In genomic region chr17:3710951-3711383, GRCh38 we compare ENCODE assay signal across 1 cellular context.
TF ChIP-seq lines count a peak whose summit lies in the region.

No MANE protein-coding gene starts in this region.

TF ChIP-seq in GM12878, 131 proteins besides CTCF, POLR2A, EP300 and RAD21 (continues in another document):
- TF ChIP-seq ZNF622 (IDR thresholded peaks at IDR 0.05), result no peak
- no peak for TF ChIP-seq YBX1 (IDR thresholded peaks at IDR 0.05)
- TF ChIP-seq MAX (IDR thresholded peaks at IDR 0.05; ENCODE audit: low read depth, low read length), result 0 out of 2 replicates have a peak, but pooled peaks have one; percentile 30
- TF ChIP-seq MTA2 (IDR thresholded peaks at IDR 0.05; ENCODE audit: low read depth), result peak; percentile 99
- peak; percentile 53 for TF ChIP-seq CREB1 (IDR thresholded peaks at IDR 0.05; ENCODE audit: low read depth)
- no peak for TF ChIP-seq TAF1 (IDR thresholded peaks at IDR 0.05; ENCODE audit: borderline replicate concordance, low read depth, low read length)
- TF ChIP-seq DPF2 (IDR thresholded peaks at IDR 0.05), result peak; percentile 97
- no peak for TF ChIP-seq ZBTB33 (IDR thresholded peaks at IDR 0.05)
- TF ChIP-seq PRDM15 (CRISPR knock-in tag; IDR thresholded peaks at IDR 0.05), result no peak
- TF ChIP-seq CHD2 (IDR thresholded peaks at IDR 0.05; ENCODE audit: borderline replicate concordance, low read depth, low read length), result peak; percentile 65; the same call in 1 of the 2 replicates
- no peak for TF ChIP-seq RFX5 (IDR thresholded peaks at IDR 0.05; ENCODE audit: low read depth, low read length)
- TF ChIP-seq NRF1 (conservative IDR thresholded peaks at IDR 0.05; ENCODE audit: low read depth, low read length), result no peak
- TF ChIP-seq IRF4 (IDR thresholded peaks at IDR 0.05; ENCODE audit: low read depth, low read length), result peak; percentile 87
- 0 out of 2 replicates have a peak, but pooled peaks have one; percentile 50 for TF ChIP-seq ZNF24 (IDR thresholded peaks at IDR 0.05)
- TF ChIP-seq CHD4 (IDR thresholded peaks at IDR 0.05), result no peak
- TF ChIP-seq SMAD5 (IDR thresholded peaks at IDR 0.05; ENCODE audit: low read depth), result no peak
- TF ChIP-seq GATAD2B (conservative IDR thresholded peaks at IDR 0.05; ENCODE audit: low read depth), result peak; percentile 75
- peak in 1 of 2 experiments; percentile 16; a peak in 1 of 3 replicates for TF ChIP-seq EGR1 (IDR thresholded peaks at IDR 0.05; ENCODE audit: borderline replicate concordance in 1 of 2, low read depth in 2 of 2, low read length in 2 of 2)
- TF ChIP-seq CHD1 (IDR thresholded peaks at IDR 0.05; ENCODE audit: low read depth, low read length), result no peak
- no peak for TF ChIP-seq TARDBP (IDR thresholded peaks at IDR 0.05; ENCODE audit: borderline replicate concordance)
- TF ChIP-seq SMAD1 (IDR thresholded peaks at IDR 0.05; ENCODE audit: low read depth, partially characterized antibody), result peak; percentile 69
- peak; percentile 98 for TF ChIP-seq SKIL (IDR thresholded peaks at IDR 0.05; ENCODE audit: low read depth, poor library complexity, severe bottlenecking)
- no peak for TF ChIP-seq MYC (IDR thresholded peaks at IDR 0.05; ENCODE audit: insufficient read depth, insufficient read length, insufficient replicate concordance, low read length, severe bottlenecking)
- no peak for TF ChIP-seq PBX3 (IDR thresholded peaks at IDR 0.05; ENCODE audit: insufficient replicate concordance, low read depth, low read length)
- peak; percentile 94 for TF ChIP-seq MTA3 (IDR thresholded peaks at IDR 0.05; ENCODE audit: borderline replicate concordance, low read length)
- no peak for TF ChIP-seq ZBTB11 (CRISPR knock-in tag; IDR thresholded peaks at IDR 0.05)
- no peak for TF ChIP-seq POLR2AphosphoS2 (IDR thresholded peaks at IDR 0.05; ENCODE audit: low read depth, low read length)
- no peak for TF ChIP-seq BRCA1 (IDR thresholded peaks at IDR 0.05; ENCODE audit: low read depth, low read length)
- no peak for TF ChIP-seq ASH2L (IDR thresholded peaks at IDR 0.05; ENCODE audit: borderline replicate concordance, low read depth)
- no peak; the same call in 1 of the 2 replicates for TF ChIP-seq ZBTB40 (IDR thresholded peaks at IDR 0.05; ENCODE audit: borderline replicate concordance)
- TF ChIP-seq ZNF687 (IDR thresholded peaks at IDR 0.05), result peak; percentile 96
- TF ChIP-seq USF1 (IDR thresholded peaks at IDR 0.05; ENCODE audit: borderline replicate concordance, extremely low read length, insufficient read depth, low read depth, low read length), result no peak
- peak; percentile 80; the same call in 1 of the 2 replicates for TF ChIP-seq PAX5 (IDR thresholded peaks at IDR 0.05; ENCODE audit: borderline replicate concordance, low read depth, low read length)
- no peak for TF ChIP-seq SUZ12 (IDR thresholded peaks at IDR 0.05; ENCODE audit: unreplicated experiment)
- TF ChIP-seq POLR2AphosphoS5 (IDR thresholded peaks at IDR 0.05; ENCODE audit: low read length), result no peak
- TF ChIP-seq CBFB (IDR thresholded peaks at IDR 0.05; ENCODE audit: low read depth), result no peak
